Comparison of ENCODE assay signal across 10 cellular contexts in genomic region chr1:223135176-223135575, GRCh38. TPM values are rescaled to one million over a fixed set of nuclear protein-coding genes. Genes with fewer than 3 reads are reported as not detected.
DNase-seq lines count a peak whose midpoint lies in the region; ATAC-seq, FAIRE-seq and TF ChIP-seq lines count a peak whose summit lies in the region.
"Had no signal": no experiment of that assay in that cellular context is flagged by ENCODE, and none has a peak within 500 bp of the region (broad histone marks: within the 10 kb centered on the region; RNA-seq: fewer than 3 reads in every experiment).

No MANE protein-coding gene starts in this region.

- H3K9ac ChIP-seq in keratinocyte (ENCODE audit: control insufficient read depth, extremely low read depth, insufficient read depth, low read length), result no peak overlapping the region

- no peak overlapping the region for H3K4me3 ChIP-seq in astrocyte of the spinal cord (ENCODE audit: low read depth, low read length)
- peak overlapping the region in 1 of 3 experiments; percentile 26 for H3K4me3 ChIP-seq in keratinocyte (ENCODE audit: control insufficient read depth in 2 of 3, extremely low read depth in 1 of 3, insufficient read depth in 2 of 3, low read depth in 1 of 3, low read length in 3 of 3)
- H3K4me3 ChIP-seq in thymus (ENCODE audit: low read length), result no peak overlapping the region
- H3K4me3 ChIP-seq in tibial nerve, result no peak overlapping the region

- peak overlapping the region; percentile 7 for H3K27ac ChIP-seq in keratinocyte (ENCODE audit: control insufficient read depth, insufficient read depth, low read length)
- H3K27ac ChIP-seq in thymus (ENCODE audit: low read depth), result peak overlapping the region; percentile 49
- no peak overlapping the region for H3K27ac ChIP-seq in tibial nerve

- H3K27me3 ChIP-seq in keratinocyte (ENCODE audit: control insufficient read depth, extremely low read depth, insufficient read depth, low read length) (no peaks in the 10 kb centered on the region), thymus (ENCODE audit: control insufficient read depth, insufficient read depth) (peaks cover 8% of the 10 kb centered on the region), tibial nerve (no peaks in the 10 kb centered on the region)

- ATAC-seq in GM21825 (IDR thresholded peaks at IDR 0.05; ENCODE audit: unreplicated experiment) (no peak), GM21529 (IDR thresholded peaks at IDR 0.05; ENCODE audit: unreplicated experiment) (no peak)

- peak; percentile 97 for FAIRE-seq in keratinocyte (lab: Jason Lieb, UNC)

- peaks cover 2% of the 10 kb centered on the region for H3K9me1 ChIP-seq in keratinocyte (ENCODE audit: control insufficient read depth, extremely low read depth, insufficient read depth, low read length)

- H4K20me1 ChIP-seq in keratinocyte (ENCODE audit: control insufficient read depth, extremely low read depth, insufficient read depth, low read length), result no peaks in the 10 kb centered on the region

- dilution Hi-C loops in keratinocyte (cut with MboI; ENCODE audit: extremely low pct_ligation_motif_present, low sequenced_read_pairs), result no loop called here

- peak; percentile 40 for DNase-seq in HCEC 1CT
- DNase-seq in astrocyte of the spinal cord (ENCODE audit: low read depth, low spot score), result peak; percentile 74
- no peak for DNase-seq in keratinocyte (ENCODE audit: low read depth, low spot score)
- DNase-seq in tibial nerve (ENCODE audit: low spot score in 2 of 2), result no peak
- DNase-seq in SK-N-DZ (ENCODE audit: low spot score), result no peak
- DNase-seq: endodermal cell, NCI-H748 treated with DMSO at 0.1 percent for 48 hours had no signal

- TF ChIP-seq EP300 in tibial nerve (IDR thresholded peaks at IDR 0.05), result no peak

- no peaks in the 10 kb centered on the region for H3K79me2 ChIP-seq in keratinocyte (ENCODE audit: control insufficient read depth, insufficient read depth, low read length)

- no peaks in the 10 kb centered on the region for H3K36me3 ChIP-seq in keratinocyte (ENCODE audit: control insufficient read depth in 2 of 2, extremely low read depth in 1 of 2, insufficient read depth in 2 of 2, low read length in 2 of 2)
- no peaks in the 10 kb centered on the region for H3K36me3 ChIP-seq in thymus (ENCODE audit: control insufficient read depth, insufficient read depth)
- H3K36me3 ChIP-seq in tibial nerve, result peaks cover 0 to 7% (median 0%) of the 10 kb centered on the region in 3 donors

- TF ChIP-seq CTCF in astrocyte of the spinal cord (IDR thresholded peaks at IDR 0.05; ENCODE audit: low read depth, low read length) (no peak), keratinocyte (optimal IDR thresholded peaks at IDR 0.05 in 1 of 3, IDR thresholded peaks at IDR 0.05 in 1 of 3, conservative IDR thresholded peaks at IDR 0.05 in 1 of 3; ENCODE audit: extremely low read depth in 1 of 3, insufficient read depth in 2 of 3, low read length in 3 of 3) (no peak), tibial nerve (IDR thresholded peaks at IDR 0.05) (no peak)

- H3K9me3 ChIP-seq in keratinocyte (ENCODE audit: control insufficient read depth, low read depth, low read length) (no peaks in the 10 kb centered on the region), thymus (ENCODE audit: control insufficient read depth) (no peaks in the 10 kb centered on the region), tibial nerve (no peaks in the 10 kb centered on the region)

- no peak for TF ChIP-seq POLR2A in tibial nerve (IDR thresholded peaks at IDR 0.05)

- H3K4me2 ChIP-seq in keratinocyte (ENCODE audit: control insufficient read depth, extremely low read depth, insufficient read depth, low read depth, low read length), result peak overlapping the region; percentile 70

- 88% methylated on average over 4 of the region's 4 CpGs for WGBS in thymus
- 52 to 54% methylated on average over 4 of the region's 4 CpGs for WGBS in tibial nerve, 2 donors

- H3K4me1 ChIP-seq in keratinocyte (ENCODE audit: control insufficient read depth, extremely low read depth, insufficient read depth, low read length) (peaks cover 29% of the 10 kb centered on the region), thymus (ENCODE audit: control insufficient read depth, insufficient read depth, low read length) (no peaks in the 10 kb centered on the region), tibial nerve (peaks cover 0 to 45% (median 10%) of the 10 kb centered on the region in 4 donors)

- in situ Hi-C loops in astrocyte of the spinal cord (cut with HindIII; ENCODE audit: low sequenced_read_pairs), result no loop called here

- peak overlapping the region; percentile 23 for H2AFZ ChIP-seq in keratinocyte (ENCODE audit: control insufficient read depth, low read length)

RNA-seq across cellular contexts. Expression of gene TLR5, which starts 7.9 kb away (rescaled TPM):
- polyA plus RNA-seq in keratinocyte (0.69 to 3.2 TPM (median 1.3 TPM) in 3 replicates), thymus (3.4 TPM)
- 0.85 TPM for polyA plus RNA-seq in keratinocyte (2011; ENCODE audit: low read depth)
- 0.65 and 1.1 TPM in 2 replicates for polyA plus RNA-seq in keratinocyte (2011; cell fraction: cytosol; rRNA removed)
- polyA plus RNA-seq in keratinocyte (2011; cell fraction: nucleus; rRNA removed), result 2.8 and 3.9 TPM in 2 replicates
- 0.40 and 1.8 TPM in 2 replicates for polyA plus RNA-seq in keratinocyte (2012; ENCODE audit: low replicate concordance)
- polyA minus RNA-seq in keratinocyte, result 0.30 to 4.1 TPM (median 3.7 TPM) in 3 replicates
- polyA minus RNA-seq in keratinocyte (2011; cell fraction: cytosol; rRNA and poly(A)+ RNA removed), result 0.38 TPM
- polyA minus RNA-seq in keratinocyte (2011; cell fraction: nucleus; rRNA and poly(A)+ RNA removed), result 3.0 and 3.7 TPM in 2 replicates
- total RNA-seq in tibial nerve, result 10 to 100 TPM in 3 of 4 donors, 1 to 10 TPM in 1; 3.7 to 19.2 (median 12.4) TPM
- not detected in 2 replicates for polyA plus RNA-seq in SK-N-DZ (2014; cell fraction: cytosol; rRNA removed)
- not detected in 2 replicates for polyA plus RNA-seq in SK-N-DZ (2014; cell fraction: nucleus; rRNA removed)
- total RNA-seq: endodermal cell had no signal

Comparison
In these comparisons a context has a peak if more than half of its experiments do, and no peak if none do; other contexts are left out.
1. DNase-seq: peak in HCEC 1CT (single experiment) and astrocyte of the spinal cord (single experiment); none in keratinocyte (single experiment), tibial nerve (0 of 2) and SK-N-DZ (single experiment).
2. H3K27ac ChIP-seq: peak in keratinocyte (single experiment) and thymus (single experiment); none in tibial nerve (0 of 4).